ENCODE assay signal across 8 cellular contexts in genomic region chr5:112384523-112384922, GRCh38.
"Had no signal": no experiment of that assay in that cellular context is flagged by ENCODE, and none has a peak within 500 bp of the region (broad histone marks: within the 10 kb centered on the region; RNA-seq: fewer than 3 reads in every experiment).

No MANE protein-coding gene starts in this region.

- H3K9me3 ChIP-seq: HAP-1 had no signal

- H2AFZ ChIP-seq: GM23248 had no signal

- ATAC-seq: HCT116, K562 had no signal

- H3K4me3 ChIP-seq: GM23248, HAP-1, K562 had no signal

- H3K4me1 ChIP-seq: HAP-1 had no signal

- DNase-seq: GM23248, GOT3, H7, IMR-90, KG1 had no signal

- H3K9ac ChIP-seq: GM23248 had no signal

- H3K36me3 ChIP-seq: HAP-1 had no signal

- H3K27ac ChIP-seq: GM23248 had no signal
